ENCODE assay signal across 9 cellular contexts in the genomic region with DNA sequence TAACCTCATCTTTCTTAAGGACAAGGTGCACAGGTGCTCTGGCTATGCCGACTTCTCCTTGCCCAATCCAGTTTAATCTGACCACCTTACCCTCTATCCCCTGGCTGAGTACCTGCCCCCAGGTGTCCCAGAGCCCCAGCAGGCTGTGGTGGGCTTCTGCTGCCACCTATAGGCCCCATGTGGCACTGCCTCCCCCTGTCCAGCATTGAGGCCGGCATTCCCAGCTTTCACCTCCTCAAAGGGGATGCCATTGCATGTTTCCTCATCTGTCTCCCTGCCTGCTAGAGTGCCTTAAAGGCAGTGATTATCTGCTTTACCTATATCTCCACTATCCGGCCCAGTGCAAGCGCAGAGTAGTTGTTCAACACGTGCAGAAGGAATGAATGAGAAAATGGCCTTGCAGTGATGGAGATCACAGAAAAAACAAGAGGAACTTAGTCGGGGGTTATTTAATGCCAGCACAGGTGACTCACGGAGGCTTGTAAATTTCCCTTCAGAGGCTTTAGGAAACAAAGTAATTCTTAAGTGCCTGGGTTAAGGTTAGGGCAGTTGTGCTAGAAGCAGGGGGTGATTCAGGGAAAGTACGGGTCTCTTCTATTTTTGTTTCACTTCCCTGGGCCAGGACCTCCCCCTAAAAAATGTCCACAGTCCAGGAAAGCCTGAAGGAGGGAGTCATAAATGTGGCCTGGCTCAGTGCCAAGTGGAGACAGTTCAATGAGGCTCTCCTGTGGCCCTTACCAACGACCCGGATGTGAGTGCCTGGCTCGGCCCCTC.
DNase-seq lines count a peak whose midpoint lies in the region; ATAC-seq and TF ChIP-seq lines count a peak whose summit lies in the region.
"Had no signal": no experiment of that assay in that cellular context is flagged by ENCODE, and none has a peak within 500 bp of the region (broad histone marks: within the 10 kb centered on the region; RNA-seq: fewer than 3 reads in every experiment).

No MANE protein-coding gene starts in this region.

- H3K9me3 ChIP-seq in hepatocyte (ENCODE audit: low read depth) = no peaks in the 10 kb centered on the region

- no peak overlapping the region for H3K27ac ChIP-seq in hepatocyte

- H3K27ac Mint-ChIP-seq in activated naive CD8-positive, alpha-beta T cell treated with anti-CD3 and anti-CD28 coated beads, Interleukin-2, amount 10 ng/mL, durations not matched to agents 7 days and 5 days = no peak overlapping the region
- H3K27ac Mint-ChIP-seq: CD4-positive, alpha-beta memory T cell had no signal

- ATAC-seq in HG02798 (IDR thresholded peaks at IDR 0.05; ENCODE audit: poor library complexity, unreplicated experiment) = peak; percentile 72
- no peak for ATAC-seq in activated naive CD8-positive, alpha-beta T cell treated with anti-CD3 and anti-CD28 coated beads, Interleukin-2, amount 10 ng/mL, durations not matched to agents 7 days and 5 days (ENCODE audit: low read depth)
- no peak for ATAC-seq in HG03571 (IDR thresholded peaks at IDR 0.05; ENCODE audit: unreplicated experiment)

- H3K9me2 ChIP-seq in hepatocyte (replicated peaks; ENCODE audit: insufficient read depth) = no peaks in the 10 kb centered on the region

- TF ChIP-seq CTCF in hepatocyte (IDR thresholded peaks at IDR 0.05; ENCODE audit: poor library complexity) = peak; percentile 76

- no peak overlapping the region for H2AFZ ChIP-seq in hepatocyte

- H3K4me3 Mint-ChIP-seq in activated naive CD8-positive, alpha-beta T cell treated with anti-CD3 and anti-CD28 coated beads, Interleukin-2, amount 10 ng/mL, durations not matched to agents 7 days and 5 days = no peak overlapping the region

- H3K36me3 Mint-ChIP-seq in activated naive CD8-positive, alpha-beta T cell treated with anti-CD3 and anti-CD28 coated beads, Interleukin-2, amount 10 ng/mL, durations not matched to agents 7 days and 5 days = no peaks in the 10 kb centered on the region
- H3K36me3 Mint-ChIP-seq: CD4-positive, alpha-beta memory T cell had no signal

- no peaks in the 10 kb centered on the region for H3K27me3 Mint-ChIP-seq in activated naive CD8-positive, alpha-beta T cell treated with anti-CD3 and anti-CD28 coated beads, Interleukin-2, amount 10 ng/mL, durations not matched to agents 7 days and 5 days

- no peaks in the 10 kb centered on the region for H3K36me3 ChIP-seq in hepatocyte (replicated peaks; ENCODE audit: insufficient read depth, low read depth)

- no peaks in the 10 kb centered on the region for H4K20me1 ChIP-seq in hepatocyte (ENCODE audit: insufficient read depth, poor library complexity, severe bottlenecking)

- peak; percentile 25 for DNase-seq in NCI-H187 (lab: John Stamatoyannopoulos, UW)
- DNase-seq in NCI-H187 treated with DMSO at 0.1 percent for 48 hours (lab: John Stamatoyannopoulos, UW) = no peak
- peak; percentile 64 for DNase-seq in NCI-H748 (lab: John Stamatoyannopoulos, UW; ENCODE audit: unreplicated experiment)
- DNase-seq in activated naive CD8-positive, alpha-beta T cell treated with anti-CD3 and anti-CD28 coated beads, Interleukin-2, amount 10 ng/mL, durations not matched to agents 7 days and 5 days = peak; percentile 35
- peak; percentile 68 for DNase-seq in hepatocyte (ENCODE audit: low spot score)
- peak; percentile 15 for DNase-seq in stimulated activated CD4-positive, alpha-beta T cell treated with anti-CD3 and anti-CD28 coated beads, Interleukin-12 subunit alpha, Interleukin-12 subunit beta, amount 100 ng/mL, for 4 hours

- 47% methylated on average over 11 of the region's 11 CpGs for WGBS in hepatocyte (ENCODE audit: low lambda C conversion rate, missing lambda C conversion rate)

- no peaks in the 10 kb centered on the region for H3K27me3 ChIP-seq in hepatocyte

- POLR2A ChIA-PET in activated naive CD8-positive, alpha-beta T cell treated with anti-CD3 and anti-CD28 coated beads, Interleukin-2, amount 10 ng/mL, durations not matched to agents 7 days and 5 days (lab: Charles Lee) = no interaction called here

- no peaks in the 10 kb centered on the region for H3K4me1 ChIP-seq in hepatocyte (ENCODE audit: insufficient read depth)

- H3K4me3 ChIP-seq in hepatocyte = no peak overlapping the region

- H3K9me3 Mint-ChIP-seq in activated naive CD8-positive, alpha-beta T cell treated with anti-CD3 and anti-CD28 coated beads, Interleukin-2, amount 10 ng/mL, durations not matched to agents 7 days and 5 days = no peaks in the 10 kb centered on the region
- H3K9me3 Mint-ChIP-seq: CD4-positive, alpha-beta memory T cell had no signal

- peaks cover 7% of the 10 kb centered on the region for H3K4me1 Mint-ChIP-seq in activated naive CD8-positive, alpha-beta T cell treated with anti-CD3 and anti-CD28 coated beads, Interleukin-2, amount 10 ng/mL, durations not matched to agents 7 days and 5 days

- H3K79me2 ChIP-seq in hepatocyte = no peaks in the 10 kb centered on the region

- H3K4me2 ChIP-seq in hepatocyte = no peak overlapping the region
